32 cellular contexts compared by ENCODE assay signal in genomic region chr2:78261454-78261853, GRCh38.
"Had no signal": no experiment of that assay in that cellular context is flagged by ENCODE, and none has a peak within 500 bp of the region (broad histone marks: within the 10 kb centered on the region; RNA-seq: fewer than 3 reads in every experiment).

No MANE protein-coding gene starts in this region.

- H3K9ac ChIP-seq: SK-N-SH had no signal

- H3K36me3 Mint-ChIP-seq: activated naive CD4-positive, alpha-beta T cell treated with anti-CD3 and anti-CD28 coated beads, Interleukin-2, amount 50 U/mL, for 72 hours; brain had no signal

- H3K4me3 Mint-ChIP-seq: activated CD8-positive, alpha-beta T cell treated with anti-CD3 and anti-CD28 coated beads, Interleukin-2, amount 10 ng/mL, durations not matched to agents 7 days and 5 days; activated naive CD8-positive, alpha-beta T cell treated with anti-CD3 and anti-CD28 coated beads, Interleukin-2, amount 50 U/mL, for 24 hours; activated T-cell treated with anti-CD3 and anti-CD28 coated beads, Interleukin-2, amount 50 U/mL, for 24 hours; activated T-helper 1 cell treated with anti-CD3 and anti-CD28 coated beads, Interleukin-12 subunit alpha, Interleukin-12 subunit beta, Interleukin-2, Interleukin-4 antibody, amounts not matched to agents 30 ng/mL and 10 ng/mL and 1 ng/mL, durations not matched to agents 14 hours and 24 hours and 36 hours; brain; central memory CD8-positive, alpha-beta T cell had no signal

- H3K4me2 ChIP-seq: SK-N-SH had no signal

- H3K4me1 ChIP-seq: SJCRH30 had no signal

- H3K27ac Mint-ChIP-seq: activated CD8-positive, alpha-beta T cell treated with anti-CD3 and anti-CD28 coated beads, Interleukin-2, amount 10 ng/mL, durations not matched to agents 7 days and 5 days; activated naive CD4-positive, alpha-beta T cell treated with anti-CD3 and anti-CD28 coated beads, Interleukin-2, amount 50 U/mL, for 72 hours; activated naive CD8-positive, alpha-beta T cell treated with anti-CD3 and anti-CD28 coated beads, Interleukin-2, amount 50 U/mL, for 24 hours; activated T-cell treated with anti-CD3 and anti-CD28 coated beads, Interleukin-2, amount 50 U/mL, for 24 hours; activated T-helper 1 cell treated with anti-CD3 and anti-CD28 coated beads, Interleukin-12 subunit alpha, Interleukin-12 subunit beta, Interleukin-2, Interleukin-4 antibody, amounts not matched to agents 30 ng/mL and 10 ng/mL and 1 ng/mL, durations not matched to agents 14 hours and 24 hours and 36 hours; brain had no signal

- ATAC-seq: activated CD8-positive, alpha-beta T cell treated with anti-CD3 and anti-CD28 coated beads, Interleukin-2, amount 10 ng/mL, durations not matched to agents 7 days and 5 days; activated naive CD4-positive, alpha-beta T cell treated with anti-CD3 and anti-CD28 coated beads, Interleukin-2, amount 50 U/mL, for 72 hours; activated naive CD8-positive, alpha-beta T cell treated with anti-CD3 and anti-CD28 coated beads, Interleukin-2, amount 50 U/mL, for 24 hours; Panc1; Right ventricle myocardium inferior had no signal

- FAIRE-seq: astrocyte had no signal

- H3K36me3 ChIP-seq: SJCRH30 had no signal

- H3K9me3 Mint-ChIP-seq: activated naive CD8-positive, alpha-beta T cell treated with anti-CD3 and anti-CD28 coated beads, Interleukin-2, amount 50 U/mL, for 24 hours; brain had no signal

- H3K27me3 Mint-ChIP-seq: activated naive CD8-positive, alpha-beta T cell treated with anti-CD3 and anti-CD28 coated beads, Interleukin-2, amount 50 U/mL, for 24 hours; activated T-cell treated with anti-CD3 and anti-CD28 coated beads, Interleukin-2, amount 50 U/mL, for 24 hours; brain; central memory CD8-positive, alpha-beta T cell had no signal

- H3K4me3 ChIP-seq: SJCRH30 had no signal

- H3K4me1 Mint-ChIP-seq: activated naive CD8-positive, alpha-beta T cell treated with anti-CD3 and anti-CD28 coated beads, Interleukin-2, amount 50 U/mL, for 24 hours; central memory CD8-positive, alpha-beta T cell had no signal

- H3K9me3 ChIP-seq: SJCRH30, SK-N-SH had no signal

- H3K27ac ChIP-seq: SJCRH30, VCaP had no signal

- DNase-seq: activated CD4-positive, alpha-beta T cell treated with anti-CD3 and anti-CD28 coated beads for 48 hours; activated CD4-positive, alpha-beta T cell treated with anti-CD3 and anti-CD28 coated beads, Interleukin-2, amount 50 U/mL, for 4 hours; activated CD8-positive, alpha-beta memory T cell treated with anti-CD3 and anti-CD28 coated beads, Interleukin-2, amount 50 U/mL, for 48 hours; activated CD8-positive, alpha-beta T cell treated with anti-CD3 and anti-CD28 coated beads, Interleukin-2, amount 10 ng/mL, durations not matched to agents 7 days and 5 days; activated effector memory CD4-positive, alpha-beta T cell treated with Interleukin-2 at 50 U/mL for 16 hours; activated naive CD4-positive, alpha-beta T cell treated with Interleukin-2 at 50 U/mL for 16 hours; activated naive CD8-positive, alpha-beta T cell treated with anti-CD3 and anti-CD28 coated beads, Interleukin-2, amount 50 U/mL, for 24 hours; activated T-cell treated with anti-CD3 and anti-CD28 coated beads, Interleukin-2, amount 50 U/mL, for 24 hours; amniotic stem cell; KG1; NCI-H1048; NCI-H1694; NCI-H2029; NCI-H2107; NCI-H2171 treated with DMSO at 0.1 percent for 48 hours; NCI-H226; NCI-H526; NCI-H774; NK-92 treated with Interleukin-12 subunit alpha and Interleukin-12 subunit beta, amount 100 ng/mL, for 24 hours; OCI-M1; RPMI8226; SJCRH30; SK-N-SH; T-helper 1 cell had no signal
